In genomic region chr1:107687846-107688753, GRCh38 we compare ENCODE assay signal across 1 cellular context.
A peak's percentile ranks its signal among the peaks of the same experiment; 100 is the strongest.
TF ChIP-seq lines count a peak whose summit lies in the region.

No MANE protein-coding gene starts in this region.

TF ChIP-seq in HepG2, 621 proteins besides CTCF, POLR2A, EP300 and RAD21 (continued from another document):
- TF ChIP-seq, protein P1, sequence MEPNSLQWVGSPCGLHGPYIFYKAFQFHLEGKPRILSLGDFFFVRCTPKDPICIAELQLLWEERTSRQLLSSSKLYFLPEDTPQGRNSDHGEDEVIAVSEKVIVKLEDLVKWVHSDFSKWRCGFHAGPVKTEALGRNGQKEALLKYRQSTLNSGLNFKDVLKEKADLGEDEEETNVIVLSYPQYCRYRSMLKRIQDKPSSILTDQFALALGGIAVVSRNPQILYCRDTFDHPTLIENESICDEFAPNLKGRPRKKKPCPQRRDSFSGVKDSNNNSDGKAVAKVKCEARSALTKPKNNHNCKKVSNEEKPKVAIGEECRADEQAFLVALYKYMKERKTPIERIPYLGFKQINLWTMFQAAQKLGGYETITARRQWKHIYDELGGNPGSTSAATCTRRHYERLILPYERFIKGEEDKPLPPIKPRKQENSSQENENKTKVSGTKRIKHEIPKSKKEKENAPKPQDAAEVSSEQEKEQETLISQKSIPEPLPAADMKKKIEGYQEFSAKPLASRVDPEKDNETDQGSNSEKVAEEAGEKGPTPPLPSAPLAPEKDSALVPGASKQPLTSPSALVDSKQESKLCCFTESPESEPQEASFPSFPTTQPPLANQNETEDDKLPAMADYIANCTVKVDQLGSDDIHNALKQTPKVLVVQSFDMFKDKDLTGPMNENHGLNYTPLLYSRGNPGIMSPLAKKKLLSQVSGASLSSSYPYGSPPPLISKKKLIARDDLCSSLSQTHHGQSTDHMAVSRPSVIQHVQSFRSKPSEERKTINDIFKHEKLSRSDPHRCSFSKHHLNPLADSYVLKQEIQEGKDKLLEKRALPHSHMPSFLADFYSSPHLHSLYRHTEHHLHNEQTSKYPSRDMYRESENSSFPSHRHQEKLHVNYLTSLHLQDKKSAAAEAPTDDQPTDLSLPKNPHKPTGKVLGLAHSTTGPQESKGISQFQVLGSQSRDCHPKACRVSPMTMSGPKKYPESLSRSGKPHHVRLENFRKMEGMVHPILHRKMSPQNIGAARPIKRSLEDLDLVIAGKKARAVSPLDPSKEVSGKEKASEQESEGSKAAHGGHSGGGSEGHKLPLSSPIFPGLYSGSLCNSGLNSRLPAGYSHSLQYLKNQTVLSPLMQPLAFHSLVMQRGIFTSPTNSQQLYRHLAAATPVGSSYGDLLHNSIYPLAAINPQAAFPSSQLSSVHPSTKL (CRISPR knock-in tag; IDR thresholded peaks at IDR 0.05) = 0 out of 2 replicates have a peak, but pooled peaks have one; percentile 16
- TF ChIP-seq HOMEZ (CRISPR knock-in tag; IDR thresholded peaks at IDR 0.05; ENCODE audit: low read depth) = peak; percentile 69; the same call in 1 of the 2 replicates
- no peak for TF ChIP-seq ZNF773 (CRISPR knock-in tag; IDR thresholded peaks at IDR 0.05; ENCODE audit: borderline replicate concordance)
- TF ChIP-seq ZNF7 (CRISPR knock-in tag; IDR thresholded peaks at IDR 0.05) = no peak
- no peak for TF ChIP-seq ZNF136 (CRISPR knock-in tag; IDR thresholded peaks at IDR 0.05; ENCODE audit: low read depth)
- peak; percentile 58; the same call in 1 of the 2 replicates for TF ChIP-seq RBFOX2 (IDR thresholded peaks at IDR 0.05; ENCODE audit: low read depth, low read length)
- no peak for TF ChIP-seq RBAK (CRISPR knock-in tag; IDR thresholded peaks at IDR 0.05)
- no peak for TF ChIP-seq ZSCAN30 (CRISPR knock-in tag; IDR thresholded peaks at IDR 0.05)
- TF ChIP-seq, protein P2, sequence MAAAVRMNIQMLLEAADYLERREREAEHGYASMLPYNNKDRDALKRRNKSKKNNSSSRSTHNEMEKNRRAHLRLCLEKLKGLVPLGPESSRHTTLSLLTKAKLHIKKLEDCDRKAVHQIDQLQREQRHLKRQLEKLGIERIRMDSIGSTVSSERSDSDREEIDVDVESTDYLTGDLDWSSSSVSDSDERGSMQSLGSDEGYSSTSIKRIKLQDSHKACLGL (CRISPR knock-in tag; IDR thresholded peaks at IDR 0.05) = no peak
- no peak for TF ChIP-seq MIER3 (CRISPR knock-in tag; IDR thresholded peaks at IDR 0.05; ENCODE audit: borderline replicate concordance)
- peak; percentile 40; the same call in 1 of the 2 replicates for TF ChIP-seq NFYC (CRISPR knock-in tag; IDR thresholded peaks at IDR 0.05)
- TF ChIP-seq HOXA5 (CRISPR knock-in tag; IDR thresholded peaks at IDR 0.05) = no peak
- no peak for TF ChIP-seq KDM6A (CRISPR knock-in tag; IDR thresholded peaks at IDR 0.05; ENCODE audit: low read depth)
- TF ChIP-seq JARID2 (CRISPR knock-in tag; IDR thresholded peaks at IDR 0.05; ENCODE audit: insufficient replicate concordance) = no peak
- TF ChIP-seq CEBPB (IDR thresholded peaks at IDR 0.05; ENCODE audit: borderline replicate concordance, low read depth, low read length) = peak; percentile 65; the same call in 1 of the 2 replicates
- TF ChIP-seq, protein P3, sequence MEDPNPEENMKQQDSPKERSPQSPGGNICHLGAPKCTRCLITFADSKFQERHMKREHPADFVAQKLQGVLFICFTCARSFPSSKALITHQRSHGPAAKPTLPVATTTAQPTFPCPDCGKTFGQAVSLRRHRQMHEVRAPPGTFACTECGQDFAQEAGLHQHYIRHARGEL (CRISPR knock-in tag; IDR thresholded peaks at IDR 0.05) = no peak
- TF ChIP-seq SOX13 (IDR thresholded peaks at IDR 0.05) = no peak
- peak in 1 of 2 experiments; percentile 45; a peak in 1 of 4 replicates for TF ChIP-seq SOX13 (CRISPR knock-in tag; conservative IDR thresholded peaks at IDR 0.05 in 1 of 2, IDR thresholded peaks at IDR 0.05 in 1 of 2)
- no peak for TF ChIP-seq KAT8 (CRISPR knock-in tag; IDR thresholded peaks at IDR 0.05)
- TF ChIP-seq GATAD2A (CRISPR knock-in tag; IDR thresholded peaks at IDR 0.05) = peak; percentile 48; the same call in 1 of the 2 replicates
- peak; percentile 71 for TF ChIP-seq CEBPG (CRISPR knock-in tag; IDR thresholded peaks at IDR 0.05)
- no peak for TF ChIP-seq ESRRA (CRISPR knock-in tag; IDR thresholded peaks at IDR 0.05; ENCODE audit: low read depth)
- no peak for TF ChIP-seq ZNF12 (CRISPR knock-in tag; IDR thresholded peaks at IDR 0.05)
- no peak for TF ChIP-seq ZFP41 (CRISPR knock-in tag; IDR thresholded peaks at IDR 0.05; ENCODE audit: borderline replicate concordance)
- TF ChIP-seq KDM4B (CRISPR knock-in tag; IDR thresholded peaks at IDR 0.05) = no peak
- TF ChIP-seq, protein P4, sequence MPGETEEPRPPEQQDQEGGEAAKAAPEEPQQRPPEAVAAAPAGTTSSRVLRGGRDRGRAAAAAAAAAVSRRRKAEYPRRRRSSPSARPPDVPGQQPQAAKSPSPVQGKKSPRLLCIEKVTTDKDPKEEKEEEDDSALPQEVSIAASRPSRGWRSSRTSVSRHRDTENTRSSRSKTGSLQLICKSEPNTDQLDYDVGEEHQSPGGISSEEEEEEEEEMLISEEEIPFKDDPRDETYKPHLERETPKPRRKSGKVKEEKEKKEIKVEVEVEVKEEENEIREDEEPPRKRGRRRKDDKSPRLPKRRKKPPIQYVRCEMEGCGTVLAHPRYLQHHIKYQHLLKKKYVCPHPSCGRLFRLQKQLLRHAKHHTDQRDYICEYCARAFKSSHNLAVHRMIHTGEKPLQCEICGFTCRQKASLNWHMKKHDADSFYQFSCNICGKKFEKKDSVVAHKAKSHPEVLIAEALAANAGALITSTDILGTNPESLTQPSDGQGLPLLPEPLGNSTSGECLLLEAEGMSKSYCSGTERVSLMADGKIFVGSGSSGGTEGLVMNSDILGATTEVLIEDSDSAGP (CRISPR knock-in tag; IDR thresholded peaks at IDR 0.05; ENCODE audit: borderline replicate concordance) = no peak
- TF ChIP-seq GRHL1 (CRISPR knock-in tag; conservative IDR thresholded peaks at IDR 0.05) = no peak
- no peak for TF ChIP-seq ZNF850 (CRISPR knock-in tag; conservative IDR thresholded peaks at IDR 0.05)
- no peak for TF ChIP-seq CREB1 (IDR thresholded peaks at IDR 0.05)
- peak; percentile 59 for TF ChIP-seq CREB1 (CRISPR knock-in tag; IDR thresholded peaks at IDR 0.05)
- no peak for TF ChIP-seq GABPB1 (CRISPR knock-in tag; IDR thresholded peaks at IDR 0.05)
- TF ChIP-seq EEA1 (CRISPR knock-in tag; IDR thresholded peaks at IDR 0.05; ENCODE audit: borderline replicate concordance) = no peak
- no peak for TF ChIP-seq GATAD1 (CRISPR knock-in tag; IDR thresholded peaks at IDR 0.05)
- no peak for TF ChIP-seq ATF2 (CRISPR knock-in tag; IDR thresholded peaks at IDR 0.05)
- no peak; the same call in 1 of the 2 replicates for TF ChIP-seq EHMT2 (IDR thresholded peaks at IDR 0.05; ENCODE audit: borderline replicate concordance, low read depth, low read length)
- TF ChIP-seq, protein P5, sequence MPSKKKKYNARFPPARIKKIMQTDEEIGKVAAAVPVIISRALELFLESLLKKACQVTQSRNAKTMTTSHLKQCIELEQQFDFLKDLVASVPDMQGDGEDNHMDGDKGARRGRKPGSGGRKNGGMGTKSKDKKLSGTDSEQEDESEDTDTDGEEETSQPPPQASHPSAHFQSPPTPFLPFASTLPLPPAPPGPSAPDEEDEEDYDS (CRISPR knock-in tag; IDR thresholded peaks at IDR 0.05) = peak; percentile 81
- TF ChIP-seq NR2F6 (IDR thresholded peaks at IDR 0.05) = no peak
- no peak for TF ChIP-seq NR2F6 (CRISPR knock-in tag; IDR thresholded peaks at IDR 0.05)
- TF ChIP-seq, protein P6, sequence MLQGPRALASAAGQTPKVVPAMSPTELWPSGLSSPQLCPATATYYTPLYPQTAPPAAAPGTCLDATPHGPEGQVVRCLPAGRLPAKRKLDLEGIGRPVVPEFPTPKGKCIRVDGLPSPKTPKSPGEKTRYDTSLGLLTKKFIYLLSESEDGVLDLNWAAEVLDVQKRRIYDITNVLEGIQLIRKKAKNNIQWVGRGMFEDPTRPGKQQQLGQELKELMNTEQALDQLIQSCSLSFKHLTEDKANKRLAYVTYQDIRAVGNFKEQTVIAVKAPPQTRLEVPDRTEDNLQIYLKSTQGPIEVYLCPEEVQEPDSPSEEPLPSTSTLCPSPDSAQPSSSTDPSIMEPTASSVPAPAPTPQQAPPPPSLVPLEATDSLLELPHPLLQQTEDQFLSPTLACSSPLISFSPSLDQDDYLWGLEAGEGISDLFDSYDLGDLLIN (CRISPR knock-in tag; IDR thresholded peaks at IDR 0.05; ENCODE audit: borderline replicate concordance) = no peak
- no peak for TF ChIP-seq CENPX (CRISPR knock-in tag; IDR thresholded peaks at IDR 0.05)
- peak; percentile 55 for TF ChIP-seq POLR2G (IDR thresholded peaks at IDR 0.05; ENCODE audit: low read depth, low read length)
- peak; percentile 50; the same call in 1 of the 2 replicates for TF ChIP-seq SOX5 (CRISPR knock-in tag; IDR thresholded peaks at IDR 0.05; ENCODE audit: borderline replicate concordance)
- no peak for TF ChIP-seq ZNF614 (CRISPR knock-in tag; IDR thresholded peaks at IDR 0.05; ENCODE audit: borderline replicate concordance)
- TF ChIP-seq SOX6 (IDR thresholded peaks at IDR 0.05) = no peak
- TF ChIP-seq SOX6 (CRISPR knock-in tag; IDR thresholded peaks at IDR 0.05) = peak; percentile 41; the same call in 1 of the 2 replicates
- no peak for TF ChIP-seq ZNF121 (CRISPR knock-in tag; IDR thresholded peaks at IDR 0.05)
- TF ChIP-seq, protein P7, sequence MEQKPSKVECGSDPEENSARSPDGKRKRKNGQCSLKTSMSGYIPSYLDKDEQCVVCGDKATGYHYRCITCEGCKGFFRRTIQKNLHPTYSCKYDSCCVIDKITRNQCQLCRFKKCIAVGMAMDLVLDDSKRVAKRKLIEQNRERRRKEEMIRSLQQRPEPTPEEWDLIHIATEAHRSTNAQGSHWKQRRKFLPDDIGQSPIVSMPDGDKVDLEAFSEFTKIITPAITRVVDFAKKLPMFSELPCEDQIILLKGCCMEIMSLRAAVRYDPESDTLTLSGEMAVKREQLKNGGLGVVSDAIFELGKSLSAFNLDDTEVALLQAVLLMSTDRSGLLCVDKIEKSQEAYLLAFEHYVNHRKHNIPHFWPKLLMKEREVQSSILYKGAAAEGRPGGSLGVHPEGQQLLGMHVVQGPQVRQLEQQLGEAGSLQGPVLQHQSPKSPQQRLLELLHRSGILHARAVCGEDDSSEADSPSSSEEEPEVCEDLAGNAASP (CRISPR knock-in tag; IDR thresholded peaks at IDR 0.05; ENCODE audit: borderline replicate concordance) = no peak
- peak; percentile 29; the same call in 1 of the 2 replicates for TF ChIP-seq ISL2 (CRISPR knock-in tag; IDR thresholded peaks at IDR 0.05)
- TF ChIP-seq POLR2AphosphoS5 (IDR thresholded peaks at IDR 0.05; ENCODE audit: low read depth, low read length) = peak; percentile 66
- TF ChIP-seq ZNF740 (CRISPR knock-in tag; IDR thresholded peaks at IDR 0.05) = no peak
